In the genomic region with DNA sequence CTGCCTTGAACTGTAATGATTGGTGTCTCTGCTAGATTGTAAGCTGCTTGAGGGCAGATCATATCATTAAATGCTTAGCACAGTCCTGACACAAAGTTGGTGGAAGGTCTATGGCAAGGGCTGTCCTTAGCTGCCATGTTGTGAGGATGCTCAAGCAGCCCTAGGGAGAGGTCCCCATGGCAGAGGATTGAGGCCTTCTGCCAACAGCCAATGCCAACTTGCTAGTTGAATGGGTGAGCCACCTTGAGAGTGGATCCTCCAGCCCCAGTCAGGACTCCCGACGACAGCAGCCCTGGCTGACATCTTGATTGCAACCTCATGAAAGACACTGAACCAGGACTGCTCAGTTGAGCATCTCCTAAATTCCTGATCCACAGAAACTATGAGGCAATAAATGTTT, we compare ENCODE assay signal across 19 cellular contexts.
"Had no signal": no experiment of that assay in that cellular context is flagged by ENCODE, and none has a peak within 500 bp of the region (broad histone marks: within the 10 kb centered on the region; RNA-seq: fewer than 3 reads in every experiment).

No MANE protein-coding gene starts in this region.

- H3K4me3 ChIP-seq: SJSA1, SK-N-MC had no signal

- H3K4me1 ChIP-seq: SJSA1 had no signal

- DNase-seq: KBM-7, MV-4-11, NCI-H1048, NCI-H1105, NCI-H1417, NCI-H1436 treated with DMSO at 0.1 percent for 48 hours, NCI-H1694, NCI-H1930, NCI-H2081, NCI-H2107, NCI-H2227 treated with DMSO at 0.1 percent for 48 hours, NCI-H524, NCI-H526 treated with DMSO at 0.1 percent for 48 hours, NCI-H748 treated with DMSO at 0.1 percent for 48 hours, Right ventricle myocardium superior, RPMI8226, SIG-M5 had no signal

- H3K36me3 ChIP-seq: SJSA1 had no signal

- H3K27ac ChIP-seq: SJSA1, SK-N-MC had no signal
